8 cellular contexts compared by ENCODE assay signal in the genomic region with DNA sequence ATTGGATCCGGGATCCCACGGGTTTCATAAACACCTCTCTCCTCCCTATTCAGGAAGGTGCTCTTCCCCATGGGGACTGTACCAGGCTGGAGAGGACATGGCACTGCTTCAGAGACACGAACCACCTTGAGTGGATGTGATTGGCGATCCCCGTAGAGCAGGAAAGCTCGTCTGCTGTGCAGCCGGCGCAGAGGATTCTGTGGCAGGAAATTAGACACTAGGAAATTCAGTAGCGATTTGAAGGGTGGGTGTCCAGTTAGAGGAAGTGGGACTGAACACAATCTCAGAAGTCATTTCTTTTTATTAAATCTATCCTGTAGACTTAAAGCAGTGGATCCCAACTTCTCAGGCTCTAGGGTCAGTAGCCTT. TPM values are rescaled to one million over a fixed set of nuclear protein-coding genes. Genes with fewer than 3 reads are reported as not detected.
DNase-seq lines count a peak whose midpoint lies in the region; ATAC-seq and TF ChIP-seq lines count a peak whose summit lies in the region.
"Had no signal": no experiment of that assay in that cellular context is flagged by ENCODE, and none has a peak within 500 bp of the region (broad histone marks: within the 10 kb centered on the region; RNA-seq: fewer than 3 reads in every experiment).

No MANE protein-coding gene starts in this region.

- H3K4me1 ChIP-seq in OCI-LY7 (ENCODE audit: insufficient read depth, low read length, poor library complexity, severe bottlenecking) (peaks cover 36% of the 10 kb centered on the region), foreskin keratinocyte (peaks cover 6% of the 10 kb centered on the region), thoracic aorta (ENCODE audit: control insufficient read depth in 1 of 2, low read depth in 2 of 2) (peaks cover 8 to 17% of the 10 kb centered on the region in 2 donors)

- peak overlapping the region; percentile 81; the same call in 1 of the 2 replicates for H2AFZ ChIP-seq in OCI-LY7 (ENCODE audit: low read length)

- H3K9me2 ChIP-seq in OCI-LY7 (ENCODE audit: insufficient read depth, low read length) = no peaks in the 10 kb centered on the region

- peaks cover 15% of the 10 kb centered on the region; the same call in 1 of the 2 replicates for H3K79me2 ChIP-seq in OCI-LY7 (ENCODE audit: insufficient read depth, low read depth, low read length)

- H3K36me3 ChIP-seq in OCI-LY7 (ENCODE audit: insufficient read depth, low read length) (peaks cover 18% of the 10 kb centered on the region), thoracic aorta (peaks cover 10% of the 10 kb centered on the region)

- peak; percentile 3 for ATAC-seq in foreskin keratinocyte
- ATAC-seq in thoracic aorta (ENCODE audit: insufficient number of reproducible peaks, low FRiP score, low read depth) = no peak

- H3K9me3 ChIP-seq in OCI-LY7 (ENCODE audit: low read length) = no peaks in the 10 kb centered on the region
- H3K9me3 ChIP-seq in thoracic aorta = no peaks in the 10 kb centered on the region

- peak overlapping the region; percentile 98 for H3K4me2 ChIP-seq in OCI-LY7 (ENCODE audit: low read length)

- H3K4me3 ChIP-seq in OCI-LY7 (ENCODE audit: low read depth, low read length, poor library complexity, severe bottlenecking) (peak overlapping the region; percentile 87), thoracic aorta (peak overlapping the region; percentile 87)

- no TSS peak for BruUV-seq in OCI-LY7 (replicated peaks; lab: Mats Ljungman, UMichigan)

- CTCF ChIA-PET in OCI-LY7 (lab: Charles Lee; ENCODE audit: unreplicated experiment) = interaction anchor here (0.5 kb wide), 1 partner anchor 119 kb away, joined by 5 read pairs; no protein-coding TSS in a partner anchor

- intact Hi-C loops in OCI-LY7 (cut with micrococcal nuclease; ENCODE audit: unreplicated experiment) = loop anchor here (5.0 kb wide), 1 partner anchor 225 kb away; no protein-coding TSS in a partner anchor

- H3K27ac ChIP-seq in OCI-LY7 (ENCODE audit: low read depth, low read length, poor library complexity, severe bottlenecking) = peak overlapping the region; percentile 68
- no peak overlapping the region for H3K27ac ChIP-seq in foreskin keratinocyte
- peak overlapping the region; percentile 85 to 87 for H3K27ac ChIP-seq in thoracic aorta

- TF ChIP-seq CTCF in OCI-LY7 (conservative IDR thresholded peaks at IDR 0.05; ENCODE audit: low read length) = no peak
- no peak for TF ChIP-seq CTCF in foreskin keratinocyte (conservative IDR thresholded peaks at IDR 0.05)
- TF ChIP-seq CTCF in thoracic aorta (IDR thresholded peaks at IDR 0.05) = no peak

- peaks cover 7% of the 10 kb centered on the region; the same call in 1 of the 2 replicates for H4K20me1 ChIP-seq in OCI-LY7 (ENCODE audit: insufficient read depth, low read length)

- H3K27me3 ChIP-seq in foreskin keratinocyte (no peaks in the 10 kb centered on the region), thoracic aorta (replicated peaks; ENCODE audit: insufficient read depth) (no peaks in the 10 kb centered on the region)

- peak; percentile 51 for DNase-seq in NCI-H2171 treated with DMSO at 0.1 percent for 48 hours (lab: John Stamatoyannopoulos, UW)
- no peak for DNase-seq in NCI-H2171 (lab: John Stamatoyannopoulos, UW)
- peak; percentile 63 for DNase-seq in OCI-LY7 (ENCODE audit: low spot score)
- no peak for DNase-seq in foreskin keratinocyte
- DNase-seq in thoracic aorta (ENCODE audit: low spot score) = no peak
- DNase-seq in NCI-H446 treated with DMSO at 0.1 percent for 48 hours (lab: John Stamatoyannopoulos, UW) = no peak

- POLR2A ChIA-PET in OCI-LY7 (lab: Charles Lee) = interaction anchor here (0.6 to 2.8 kb wide), 8 partner anchors 9 to 504 kb away, joined by 3 to 12 read pairs (median 4); no protein-coding TSS in a partner anchor

RNA-seq across cellular contexts. Expression of gene PDIK1L, which starts 0.8 kb away (rescaled TPM):
- total RNA-seq in OCI-LY7 (2014; rRNA removed; shearing (Covaris generic)) = 10.4 and 12.9 TPM in 2 replicates
- total RNA-seq in OCI-LY7 (2022) (17.2 and 21.3 TPM in 2 replicates), foreskin keratinocyte (2.7 TPM in 2 replicates), thoracic aorta (10 to 100 TPM in 1 of 2 donors, 1 to 10 TPM in 1; 9.6 to 10.4 TPM)
- 0.72 and 1.0 TPM in 2 replicates for polyA plus RNA-seq in foreskin keratinocyte

RNA-seq across cellular contexts. Expression of gene TRIM63, which starts 45.0 kb away (rescaled TPM):
- total RNA-seq in OCI-LY7 (2014; rRNA removed; shearing (Covaris generic)) = not detected in 2 replicates
- total RNA-seq in OCI-LY7 (2022) (not detected in 2 replicates), foreskin keratinocyte (not detected in 2 replicates), thoracic aorta (not detected)
- polyA plus RNA-seq in foreskin keratinocyte = not detected in 2 replicates
- total RNA-seq: Daoy, renal cortical epithelial cell had no signal

RNA-seq across cellular contexts. Expression of gene FAM110D, which starts 46.5 kb away (rescaled TPM):
- total RNA-seq in OCI-LY7 (2014; rRNA removed; shearing (Covaris generic)) = not detected in 2 replicates
- total RNA-seq in OCI-LY7 (2022) = 0.11 TPM in 1 of 2 replicates, not detected in the other
- total RNA-seq in foreskin keratinocyte = not detected in 2 replicates
- 0.02 and 0.03 TPM in 2 replicates for polyA plus RNA-seq in foreskin keratinocyte
- 10 to 100 TPM in 1 of 2 donors, 1 to 10 TPM in 1; 9.9 to 10.6 TPM for total RNA-seq in thoracic aorta
- total RNA-seq: renal cortical epithelial cell had no signal

RNA-seq across cellular contexts. Expression of gene C1orf232, which starts 56.4 kb away (rescaled TPM):
- not detected in 2 replicates for total RNA-seq in OCI-LY7 (2014; rRNA removed; shearing (Covaris generic))
- not detected in 2 replicates for total RNA-seq in OCI-LY7 (2022)
- total RNA-seq in foreskin keratinocyte = not detected in 2 replicates
- not detected in 2 replicates for polyA plus RNA-seq in foreskin keratinocyte
- total RNA-seq in thoracic aorta = not detected
- total RNA-seq: Daoy, renal cortical epithelial cell had no signal

RNA-seq across cellular contexts. Expression of gene ZNF593, which starts 57.3 kb away (rescaled TPM):
- total RNA-seq in OCI-LY7 (2014; rRNA removed; shearing (Covaris generic)) = 60.0 and 63.6 TPM in 2 replicates
- total RNA-seq in OCI-LY7 (2022) (33.0 and 42.8 TPM in 2 replicates), foreskin keratinocyte (48.0 and 57.2 TPM in 2 replicates), thoracic aorta (10 to 100 TPM; 14.4 to 20.5 TPM)
- 89.8 and 91.0 TPM in 2 replicates for polyA plus RNA-seq in foreskin keratinocyte

Comparison
In these comparisons a context has a peak if more than half of its experiments do, and no peak if none do; other contexts are left out.
1. DNase-seq: peak in NCI-H2171 treated with DMSO at 0.1 percent for 48 hours (single experiment) and OCI-LY7 (single experiment); none in NCI-H2171 (single experiment), foreskin keratinocyte (0 of 2), thoracic aorta (single experiment) and NCI-H446 treated with DMSO at 0.1 percent for 48 hours (single experiment).
2. RNA of gene FAM110D, which starts 46.5 kb away (total RNA-seq): 9.9 to 10.6 TPM in thoracic aorta; 0.11 TPM in OCI-LY7 and not detected in foreskin keratinocyte; every median in the first group is over 4 times any median in the second.